ENCODE assay signal across 8 cellular contexts in genomic region chr6:33812669-33813068, GRCh38. TPM values are rescaled to one million over a fixed set of nuclear protein-coding genes. Genes with fewer than 3 reads are reported as not detected.
DNase-seq lines count a peak whose midpoint lies in the region; ATAC-seq and TF ChIP-seq lines count a peak whose summit lies in the region.

No MANE protein-coding gene starts in this region.

- CTCF ChIA-PET in GM10248 (lab: Yijun Ruan, JAX), result interaction anchor here (1.0 to 1.9 kb wide), 4 partner anchors 20 to 243 kb away, joined by 3 to 6 read pairs (median 3); no protein-coding TSS in a partner anchor

- H3K4me2 ChIP-seq in neuronal stem cell (ENCODE audit: insufficient read depth, low read length, poor library complexity, severe bottlenecking), result no peak overlapping the region

- no peak overlapping the region for H3K18ac ChIP-seq in neuronal stem cell (ENCODE audit: low read length)

- H2BK12ac ChIP-seq in neuronal stem cell (ENCODE audit: low read length), result no peak overlapping the region

- H2BK120ac ChIP-seq in neuronal stem cell (ENCODE audit: low read depth, low read length), result no peak overlapping the region

- no peak overlapping the region for H2AFZ ChIP-seq in neuronal stem cell (ENCODE audit: low read length)

- H4K8ac ChIP-seq in neuronal stem cell (ENCODE audit: low read depth, low read length), result no peak overlapping the region

- no peak overlapping the region for H4K91ac ChIP-seq in neuronal stem cell (ENCODE audit: low read depth, low read length, poor library complexity)

- no peak for TF ChIP-seq CTCF in GM10248 (IDR thresholded peaks at IDR 0.05; ENCODE audit: control extremely low read depth, extremely low read depth, low read depth, missing control alignments)
- peak in 4 of 6 experiments; percentile 30 to 47 (median 32) for TF ChIP-seq CTCF in esophagus squamous epithelium (IDR thresholded peaks at IDR 0.05)

- H3K36me3 ChIP-seq in esophagus squamous epithelium, result no peaks in the 10 kb centered on the region
- no peaks in the 10 kb centered on the region for H3K36me3 ChIP-seq in neuronal stem cell (replicated peaks in 1 of 2; ENCODE audit: control insufficient read depth in 2 of 2, insufficient read depth in 2 of 2, low read length in 2 of 2)

- peaks cover 0 to 92% (median 8%) of the 10 kb centered on the region in 4 donors for H3K27me3 ChIP-seq in esophagus squamous epithelium
- H3K27me3 ChIP-seq in neuronal stem cell (ENCODE audit: control insufficient read depth in 3 of 3, insufficient read depth in 3 of 3, low read depth in 1 of 3, low read length in 3 of 3), result peaks cover 0 to 6% (median 0%) of the 10 kb centered on the region in 3 experiments

- TF ChIP-seq POLR2A in esophagus squamous epithelium (IDR thresholded peaks at IDR 0.05), result no peak
- TF ChIP-seq POLR2A in GM18505 (IDR thresholded peaks at IDR 0.05; ENCODE audit: borderline replicate concordance, extremely low read depth, insufficient read depth, insufficient read length), result no peak

- no peak overlapping the region for H3K23ac ChIP-seq in neuronal stem cell (ENCODE audit: low read depth, low read length, poor library complexity)

- H3K79me1 ChIP-seq in neuronal stem cell (ENCODE audit: low read depth, low read length), result no peaks in the 10 kb centered on the region

- H3K9me3 ChIP-seq in esophagus squamous epithelium (no peaks in the 10 kb centered on the region), neuronal stem cell (replicated peaks in 1 of 2; ENCODE audit: control insufficient read depth in 2 of 2, insufficient read depth in 1 of 2, low read depth in 1 of 2, low read length in 2 of 2) (no peaks in the 10 kb centered on the region)

- no peak overlapping the region for H2BK5ac ChIP-seq in neuronal stem cell (ENCODE audit: low read length)

- H3K4me3 ChIP-seq in esophagus squamous epithelium (no peak overlapping the region), neuronal stem cell (ENCODE audit: low read length in 2 of 2) (no peak overlapping the region)

- H2AK5ac ChIP-seq in neuronal stem cell (ENCODE audit: low read depth, low read length), result no peak overlapping the region

- DNase-seq in GM10248 (ENCODE audit: extremely low spot score), result peak; percentile 65
- DNase-seq in KBM-7, result peak; percentile 58
- peak; percentile 72 for DNase-seq in UCSD-AML1 (lab: John Stamatoyannopoulos, UW; ENCODE audit: unreplicated experiment)
- no peak for DNase-seq in esophagus squamous epithelium (lab: John Stamatoyannopoulos, UW)
- DNase-seq in neuronal stem cell (ENCODE audit: low spot score), result peak; percentile 85
- no peak for DNase-seq in hippocampal formation (lab: John Stamatoyannopoulos, UW)

- POLR2A ChIA-PET in GM10248 (lab: Yijun Ruan, JAX), result no interaction called here

- no peak overlapping the region for H3K4ac ChIP-seq in neuronal stem cell (ENCODE audit: low read length)

- no peak overlapping the region for H3K27ac ChIP-seq in esophagus squamous epithelium
- H3K27ac ChIP-seq in neuronal stem cell (replicated peaks; ENCODE audit: low read length), result no peak overlapping the region

- H3K4me1 ChIP-seq in esophagus squamous epithelium, result peaks cover 0 to 16% (median 0%) of the 10 kb centered on the region in 3 donors
- H3K4me1 ChIP-seq in neuronal stem cell (ENCODE audit: control insufficient read depth in 2 of 2, insufficient read depth in 1 of 2, low read depth in 1 of 2, low read length in 2 of 2), result peaks cover 20 to 28% of the 10 kb centered on the region in 2 donors

- ATAC-seq in GM18505 (IDR thresholded peaks at IDR 0.05; ENCODE audit: unreplicated experiment), result no peak
- ATAC-seq in HG03520 (IDR thresholded peaks at IDR 0.05; ENCODE audit: unreplicated experiment), result no peak

- in situ Hi-C loops in KBM-7 (cut with MboI; ENCODE audit: low pct_unique_long_range_greater_than_20kb, low sequenced_read_pairs), result no loop called here

- no peak overlapping the region for H2BK15ac ChIP-seq in neuronal stem cell (ENCODE audit: low read length)

- no peak overlapping the region for H3K14ac ChIP-seq in neuronal stem cell (ENCODE audit: low read length)

- WGBS in esophagus squamous epithelium, 2 donors, result 11% methylated on average over 3 to 9 of the region's 11 CpGs
- no CpG with 5 or more reads among the region's 11 CpGs for WGBS in neuronal stem cell (ENCODE audit: extremely low coverage in 2 of 2, insufficient read length in 2 of 2, insufficient replicate concordance in 1 of 2), 2 donors

- intact Hi-C loops in esophagus squamous epithelium (cut with DNase I), result no loop called here

- no peak overlapping the region for H3K9ac ChIP-seq in neuronal stem cell (ENCODE audit: low read depth, low read length, poor library complexity)

RNA-seq across cellular contexts. Expression of gene MLN, which starts 8.9 kb away (rescaled TPM):
- not detected for total RNA-seq in esophagus squamous epithelium
- polyA plus RNA-seq in neuronal stem cell (2013, experiment 1 of 2), result not detected
- not detected for polyA plus RNA-seq in neuronal stem cell (2013, experiment 2 of 2)

RNA-seq across cellular contexts. Expression of gene LEMD2, which starts 23.7 kb away (rescaled TPM):
- 10 to 100 TPM; 37.7 to 47.2 (median 42.3) TPM for total RNA-seq in esophagus squamous epithelium
- 30.6 TPM for polyA plus RNA-seq in neuronal stem cell (2013, experiment 1 of 2)
- 30.2 TPM for polyA plus RNA-seq in neuronal stem cell (2013, experiment 2 of 2)

Comparison
In these comparisons a context has a peak if more than half of its experiments do, and no peak if none do; other contexts are left out.
1. DNase-seq: peak in GM10248 (single experiment), KBM-7 (single experiment), UCSD-AML1 (single experiment) and neuronal stem cell (single experiment); none in esophagus squamous epithelium (single experiment) and hippocampal formation (0 of 2).